In the genomic region with DNA sequence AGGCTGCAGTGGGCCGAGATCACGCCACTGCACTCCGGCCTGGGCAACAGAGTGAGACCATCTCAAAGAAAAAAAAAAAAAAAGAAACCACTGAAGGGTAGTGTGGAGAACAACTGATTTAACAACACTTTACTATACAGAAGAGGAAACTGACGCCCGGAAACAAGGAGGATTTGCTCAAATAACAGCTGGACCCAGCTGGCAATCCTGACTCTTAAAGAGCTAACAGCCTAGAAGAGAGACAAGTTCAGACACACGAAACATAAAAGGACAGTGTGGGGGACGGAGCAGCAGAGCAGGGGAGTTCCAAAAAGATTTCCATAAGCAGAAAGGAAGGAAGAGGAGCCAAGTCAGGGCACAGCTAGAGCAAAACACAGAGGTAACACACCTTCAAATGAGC, we compare ENCODE assay signal across 18 cellular contexts.
"Had no signal": no experiment of that assay in that cellular context is flagged by ENCODE, and none has a peak within 500 bp of the region (broad histone marks: within the 10 kb centered on the region; RNA-seq: fewer than 3 reads in every experiment).

No MANE protein-coding gene starts in this region.

- H3K27me3 ChIP-seq: suprapubic skin, upper lobe of left lung had no signal

- DNase-seq: activated B cell treated with CpG ODN at 0.5 μM for 24 hours; activated CD4-positive, alpha-beta T cell treated with anti-CD3 and anti-CD28 coated beads, Interleukin-2, amount 10 ng/mL, durations not matched to agents 7 days and 5 days; activated T-cell treated with anti-CD3 and anti-CD28 coated beads, Interleukin-2, amount 50 U/mL, for 1 hour; amniotic stem cell; endodermal cell; erythroblast; head of caudate nucleus; islet precursor cell; naive thymus-derived CD4-positive, alpha-beta T cell; posterior cingulate gyrus; stimulated activated CD4-positive, alpha-beta T cell treated with anti-CD3 and anti-CD28 coated beads, Interleukin-2, amount 100 ng/mL, for 48 hours; stimulated activated naive CD4-positive, alpha-beta T cell treated with Interleukin-2 at 50 U/mL for 16 hours; upper lobe of left lung had no signal

- FAIRE-seq: TTC549 had no signal

- ATAC-seq: activated naive CD4-positive, alpha-beta T cell treated with anti-CD3 and anti-CD28 coated beads, Interleukin-2, amount 50 U/mL, for 72 hours; naive thymus-derived CD4-positive, alpha-beta T cell had no signal

- H3K27ac ChIP-seq: neutrophil, SK-N-MC, suprapubic skin had no signal

- H3K9me3 ChIP-seq: neutrophil, suprapubic skin, upper lobe of left lung had no signal

- H3K36me3 ChIP-seq: neutrophil, suprapubic skin, upper lobe of left lung had no signal

- H3K4me3 ChIP-seq: SK-N-MC, suprapubic skin, upper lobe of left lung had no signal
